Comparison of ENCODE assay signal across 1 cellular context in genomic region chr9:91164724-91165520, GRCh38.
TF ChIP-seq lines count a peak whose summit lies in the region.

No MANE protein-coding gene starts in this region.

TF ChIP-seq in GM23338, 12 proteins besides CTCF, POLR2A, EP300 and RAD21 (continued from another document):
- TF ChIP-seq REST (IDR thresholded peaks at IDR 0.05; ENCODE audit: unreplicated experiment), result no peak
- TF ChIP-seq JUNB (IDR thresholded peaks at IDR 0.05; ENCODE audit: unreplicated experiment), result no peak
